ENCODE assay signal across 8 cellular contexts in the genomic region with DNA sequence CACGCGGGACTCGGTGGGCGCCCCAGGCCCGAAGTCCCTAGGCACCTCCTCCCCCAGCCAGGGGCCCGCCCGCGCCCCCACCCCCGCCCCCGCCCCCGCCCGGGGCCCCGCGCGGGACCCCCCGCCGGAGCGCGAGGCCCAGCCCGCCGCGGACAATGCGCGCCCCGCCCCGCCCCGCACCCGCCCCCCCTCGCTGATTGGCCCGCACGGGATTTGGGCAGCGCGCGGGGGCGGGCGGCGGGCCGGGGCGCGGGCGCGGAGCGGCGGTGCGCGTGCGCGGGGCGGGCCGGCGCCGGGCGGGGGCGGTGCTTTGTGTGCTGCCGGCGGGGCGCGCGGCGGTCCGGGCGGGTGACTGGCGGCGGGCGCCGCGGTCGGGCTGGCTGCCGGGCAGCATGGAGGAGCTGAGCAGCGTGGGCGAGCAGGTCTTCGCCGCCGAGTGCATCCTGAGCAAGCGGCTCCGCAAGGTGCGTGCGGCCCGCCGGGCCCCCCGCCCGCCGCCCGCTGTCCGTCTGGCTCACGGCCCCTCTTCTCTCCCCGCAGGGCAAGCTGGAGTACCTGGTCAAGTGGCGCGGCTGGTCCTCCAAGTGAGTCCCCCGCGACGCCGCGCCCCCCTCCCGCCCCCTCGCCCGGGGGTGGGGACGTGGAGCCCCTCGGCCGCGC. TPM values are rescaled to one million over a fixed set of nuclear protein-coding genes. Genes with fewer than 3 reads are reported as not detected.
DNase-seq lines count a peak whose midpoint lies in the region; ATAC-seq and TF ChIP-seq lines count a peak whose summit lies in the region.

TSS of gene CBX2 (plus strand) at position 305 of the 660 bp plus-strand sequence. CDS start at position 393, 88 bp downstream.

- peak; percentile 52 for ATAC-seq in HG03108 (IDR thresholded peaks at IDR 0.05; ENCODE audit: unreplicated experiment)

- TF ChIP-seq CTCF in mesothelial cell of epicardium (IDR thresholded peaks at IDR 0.05; ENCODE audit: unreplicated experiment) = no peak

- DNase-seq in NCI-H2029 (lab: John Stamatoyannopoulos, UW) (peak; percentile 30), NCI-H2029 treated with DMSO at 0.1 percent for 48 hours (lab: John Stamatoyannopoulos, UW) (no peak), NCI-H82 treated with DMSO at 0.1 percent for 48 hours (lab: John Stamatoyannopoulos, UW; ENCODE audit: unreplicated experiment) (peak; percentile 42), mesothelial cell of epicardium (ENCODE audit: low spot score in 2 of 2, unreplicated experiment in 2 of 2) (peak; percentile 87 to 90)
- peak in 2 of 3 experiments; percentile 45 to 61 for DNase-seq in activated CD8-positive, alpha-beta memory T cell treated with anti-CD3 and anti-CD28 coated beads for 48 hours (ENCODE audit: low read depth in 2 of 3, low spot score in 2 of 3)
- DNase-seq in stimulated activated CD8-positive, alpha-beta memory T cell treated with anti-CD3 and anti-CD28 coated beads, Interleukin-15, amount 100 ng/mL, for 48 hours (ENCODE audit: low read depth in 2 of 2) = peak; percentile 74 to 76

- peaks cover 19% of the 10 kb centered on the region for H3K27me3 Mint-ChIP-seq in mesothelial cell of epicardium (ENCODE audit: low read depth)

- H3K4me1 Mint-ChIP-seq in mesothelial cell of epicardium = peaks cover 30% of the 10 kb centered on the region

- in situ Hi-C loops in endometrial microvascular endothelial cells (cut with HindIII; ENCODE audit: inconsistent ontology term, low pct_unique_long_range_greater_than_20kb, low sequenced_read_pairs) = loop anchor here (25.0 kb wide), 1 partner anchor 209 kb away; no protein-coding TSS in a partner anchor

- peaks cover 24% of the 10 kb centered on the region for H3K36me3 Mint-ChIP-seq in mesothelial cell of epicardium

- peak within 1 kb of the TSS; percentile 92 for H3K4me3 Mint-ChIP-seq in mesothelial cell of epicardium

- peak within 1 kb of the TSS; percentile 87 for H3K27ac Mint-ChIP-seq in mesothelial cell of epicardium

- no peaks in the 10 kb centered on the region for H3K9me3 Mint-ChIP-seq in mesothelial cell of epicardium

RNA-seq across cellular contexts. Expression of gene CBX2, which starts in this region (rescaled TPM):
- total RNA-seq in endometrial microvascular endothelial cells (ENCODE audit: inconsistent ontology term) = 16.1 TPM
- 47.1 to 49.7 TPM (median 48.6 TPM) in 3 replicates for total RNA-seq in mesothelial cell of epicardium
